ENCODE assay signal across 10 cellular contexts in the genomic region with DNA sequence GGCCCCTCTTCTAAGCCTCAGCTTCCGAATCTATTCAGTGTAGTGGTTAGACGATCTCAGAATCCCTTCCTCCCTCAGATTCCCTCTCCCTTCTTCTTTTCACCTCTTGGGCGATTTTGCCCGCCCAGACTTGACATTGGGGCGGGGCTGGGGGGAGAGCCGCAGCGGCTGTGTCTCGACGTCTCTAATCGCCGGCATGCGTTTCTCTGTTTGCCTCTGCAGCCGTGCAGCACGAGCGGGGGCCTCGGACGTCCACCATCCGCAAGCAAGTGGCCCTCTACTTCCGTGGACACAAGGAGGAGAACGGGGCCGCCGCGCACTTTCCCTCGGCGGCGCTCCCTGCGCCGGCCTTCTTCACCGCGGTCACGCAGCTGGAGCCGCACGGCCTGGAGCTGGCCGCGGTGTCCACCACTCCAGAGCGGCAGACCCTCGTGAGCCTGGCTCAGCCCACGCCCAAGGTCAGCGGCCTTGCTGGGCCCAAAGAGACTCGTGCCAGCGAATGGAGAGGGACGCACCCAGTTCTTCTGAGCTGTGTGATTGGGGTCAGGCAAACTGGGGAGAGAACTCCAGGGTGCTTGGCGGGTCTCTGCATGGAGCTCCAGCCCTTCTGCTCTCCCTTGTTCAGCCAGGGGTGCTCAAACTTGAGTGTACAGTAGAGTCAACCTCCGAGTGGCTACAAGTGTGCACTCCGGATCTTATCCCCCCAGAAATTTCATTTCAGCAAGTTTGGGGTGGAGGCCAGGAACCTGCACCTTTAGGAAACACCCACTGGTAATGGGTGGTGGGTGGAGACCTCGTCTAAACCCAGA. TPM values are rescaled to one million over a fixed set of nuclear protein-coding genes. Genes with fewer than 3 reads are reported as not detected.
DNase-seq lines count a peak whose midpoint lies in the region; ATAC-seq, FAIRE-seq and TF ChIP-seq lines count a peak whose summit lies in the region.
"Had no signal": no experiment of that assay in that cellular context is flagged by ENCODE, and none has a peak within 500 bp of the region (broad histone marks: within the 10 kb centered on the region; RNA-seq: fewer than 3 reads in every experiment).

No MANE protein-coding gene starts in this region.

- H3K27ac ChIP-seq in GM23338 (ENCODE audit: low read depth) (no peak overlapping the region), parathyroid adenoma (no peak overlapping the region)

- H3K4me3 Mint-ChIP-seq in GM23338, result peak overlapping the region; percentile 68
- H3K4me3 Mint-ChIP-seq in activated CD4-positive, alpha-beta memory T cell treated with anti-CD3 and anti-CD28 coated beads, Interleukin-2, amount 10 ng/mL, durations not matched to agents 7 days and 5 days, result peak overlapping the region; percentile 18

- H3K9me3 Mint-ChIP-seq in GM23338, result no peaks in the 10 kb centered on the region; the same call in 2 of the 3 replicates
- no peaks in the 10 kb centered on the region for H3K9me3 Mint-ChIP-seq in activated CD4-positive, alpha-beta memory T cell treated with anti-CD3 and anti-CD28 coated beads, Interleukin-2, amount 10 ng/mL, durations not matched to agents 7 days and 5 days

- H3K9me2 ChIP-seq in GM23338 (ENCODE audit: insufficient read depth), result no peaks in the 10 kb centered on the region

- no peak for TF ChIP-seq POLR2A in GM12892 (IDR thresholded peaks at IDR 0.05; ENCODE audit: low read depth, low read length)

- TF ChIP-seq CTCF in GM23338 (conservative IDR thresholded peaks at IDR 0.05; ENCODE audit: low read depth in 2 of 2), result no peak
- no peak for TF ChIP-seq CTCF in parathyroid adenoma (IDR thresholded peaks at IDR 0.05)
- no peak for TF ChIP-seq CTCF in omental fat pad (IDR thresholded peaks at IDR 0.05)

- H3K27me3 Mint-ChIP-seq in GM23338 (ENCODE audit: insufficient read depth, low read depth, poor library complexity), result peaks cover 90% of the 10 kb centered on the region
- H3K27me3 Mint-ChIP-seq in activated CD4-positive, alpha-beta memory T cell treated with anti-CD3 and anti-CD28 coated beads, Interleukin-2, amount 10 ng/mL, durations not matched to agents 7 days and 5 days, result peaks cover 78% of the 10 kb centered on the region

- peak; percentile 59 for DNase-seq in GM23338 (ENCODE audit: low spot score)
- no peak for DNase-seq in activated CD4-positive, alpha-beta memory T cell treated with anti-CD3 and anti-CD28 coated beads, Interleukin-2, amount 10 ng/mL, durations not matched to agents 7 days and 5 days
- DNase-seq in occipital lobe (lab: John Stamatoyannopoulos, UW), result no peak
- DNase-seq in omental fat pad (ENCODE audit: low spot score), result no peak
- DNase-seq in GM12892 (ENCODE audit: insufficient read length), result no peak
- DNase-seq: dermis blood vessel endothelial cell, SIG-M5 had no signal

- H3K27me3 ChIP-seq in GM23338 (ENCODE audit: insufficient read depth) (peaks cover 86% of the 10 kb centered on the region), iPS-15b (ENCODE audit: control insufficient read depth, insufficient read depth, low read length) (peaks cover 76% of the 10 kb centered on the region), parathyroid adenoma (ENCODE audit: control insufficient read depth, insufficient read depth, low read length) (no peaks in the 10 kb centered on the region)

- H3K79me2 ChIP-seq in GM23338 (replicated peaks; ENCODE audit: insufficient read depth) (no peaks in the 10 kb centered on the region), parathyroid adenoma (no peaks in the 10 kb centered on the region)

- peaks cover 38% of the 10 kb centered on the region for H3F3A ChIP-seq in GM23338 (replicated peaks; ENCODE audit: low read depth)

- peaks cover 65% of the 10 kb centered on the region for H3K4me1 ChIP-seq in GM23338 (ENCODE audit: insufficient read depth)
- H3K4me1 ChIP-seq in iPS-15b (ENCODE audit: control insufficient read depth, insufficient read depth, low read length), result peaks cover 22% of the 10 kb centered on the region
- no peaks in the 10 kb centered on the region for H3K4me1 ChIP-seq in parathyroid adenoma

- H3K9ac ChIP-seq in iPS-15b (ENCODE audit: low read depth, low read length) (no peak overlapping the region), parathyroid adenoma (no peak overlapping the region)

- no peaks in the 10 kb centered on the region for H3K36me3 ChIP-seq in GM23338 (ENCODE audit: insufficient read depth)
- no peaks in the 10 kb centered on the region for H3K36me3 ChIP-seq in iPS-15b (ENCODE audit: control insufficient read depth, insufficient read depth, low read length)
- no peaks in the 10 kb centered on the region for H3K36me3 ChIP-seq in parathyroid adenoma (ENCODE audit: control insufficient read depth, insufficient read depth, low read length)

- H3K4me3 ChIP-seq in GM23338 (peak overlapping the region; percentile 53), iPS-15b (ENCODE audit: low read depth, low read length) (peak overlapping the region; percentile 52), parathyroid adenoma (ENCODE audit: low read depth, low read length) (no peak overlapping the region)

- POLR2A ChIA-PET in activated CD4-positive, alpha-beta memory T cell treated with anti-CD3 and anti-CD28 coated beads, Interleukin-2, amount 10 ng/mL, durations not matched to agents 7 days and 5 days (lab: Charles Lee), result no interaction called here

- FAIRE-seq in GM12892 (lab: Jason Lieb, UNC), result no peak

- H2AFZ ChIP-seq in GM23338 (peak overlapping the region; percentile 49; the same call in 1 of the 2 replicates), parathyroid adenoma (peak overlapping the region; percentile 16)

- H4K20me1 ChIP-seq in GM23338 (replicated peaks; ENCODE audit: insufficient read depth), result peaks cover 32% of the 10 kb centered on the region

- H3K4me1 Mint-ChIP-seq in GM23338, result peaks cover 53% of the 10 kb centered on the region
- peaks cover 15% of the 10 kb centered on the region for H3K4me1 Mint-ChIP-seq in activated CD4-positive, alpha-beta memory T cell treated with anti-CD3 and anti-CD28 coated beads, Interleukin-2, amount 10 ng/mL, durations not matched to agents 7 days and 5 days

- no peaks in the 10 kb centered on the region for H3K36me3 Mint-ChIP-seq in GM23338 (ENCODE audit: low read depth)
- H3K36me3 Mint-ChIP-seq in activated CD4-positive, alpha-beta memory T cell treated with anti-CD3 and anti-CD28 coated beads, Interleukin-2, amount 10 ng/mL, durations not matched to agents 7 days and 5 days (ENCODE audit: low read depth), result peaks cover 6% of the 10 kb centered on the region

- no peaks in the 10 kb centered on the region for H3K9me3 ChIP-seq in iPS-15b (ENCODE audit: control insufficient read depth, insufficient read depth, low read length)
- no peaks in the 10 kb centered on the region for H3K9me3 ChIP-seq in parathyroid adenoma (ENCODE audit: control insufficient read depth, low read length)

- CTCF ChIA-PET in activated CD4-positive, alpha-beta memory T cell treated with anti-CD3 and anti-CD28 coated beads, Interleukin-2, amount 10 ng/mL, durations not matched to agents 7 days and 5 days (lab: Charles Lee), result interaction anchor here (0.8 to 1.3 kb wide), 3 partner anchors 72 to 897 kb away, joined by 3 to 8 read pairs (median 3); no protein-coding TSS in a partner anchor

- H3K4me2 ChIP-seq in GM23338, result peak overlapping the region; percentile 86
- H3K4me2 ChIP-seq in parathyroid adenoma (ENCODE audit: low read length), result no peak overlapping the region

- no peak overlapping the region for H3K27ac Mint-ChIP-seq in GM23338
- no peak overlapping the region for H3K27ac Mint-ChIP-seq in activated CD4-positive, alpha-beta memory T cell treated with anti-CD3 and anti-CD28 coated beads, Interleukin-2, amount 10 ng/mL, durations not matched to agents 7 days and 5 days

- ATAC-seq in GM23338 (peak; percentile 6), HG03175 (IDR thresholded peaks at IDR 0.05; ENCODE audit: unreplicated experiment) (no peak), omental fat pad (ENCODE audit: low FRiP score) (no peak)

TF ChIP-seq in GM23338, 12 proteins besides CTCF, POLR2A, EP300 and RAD21:
- TF ChIP-seq, protein P1, sequence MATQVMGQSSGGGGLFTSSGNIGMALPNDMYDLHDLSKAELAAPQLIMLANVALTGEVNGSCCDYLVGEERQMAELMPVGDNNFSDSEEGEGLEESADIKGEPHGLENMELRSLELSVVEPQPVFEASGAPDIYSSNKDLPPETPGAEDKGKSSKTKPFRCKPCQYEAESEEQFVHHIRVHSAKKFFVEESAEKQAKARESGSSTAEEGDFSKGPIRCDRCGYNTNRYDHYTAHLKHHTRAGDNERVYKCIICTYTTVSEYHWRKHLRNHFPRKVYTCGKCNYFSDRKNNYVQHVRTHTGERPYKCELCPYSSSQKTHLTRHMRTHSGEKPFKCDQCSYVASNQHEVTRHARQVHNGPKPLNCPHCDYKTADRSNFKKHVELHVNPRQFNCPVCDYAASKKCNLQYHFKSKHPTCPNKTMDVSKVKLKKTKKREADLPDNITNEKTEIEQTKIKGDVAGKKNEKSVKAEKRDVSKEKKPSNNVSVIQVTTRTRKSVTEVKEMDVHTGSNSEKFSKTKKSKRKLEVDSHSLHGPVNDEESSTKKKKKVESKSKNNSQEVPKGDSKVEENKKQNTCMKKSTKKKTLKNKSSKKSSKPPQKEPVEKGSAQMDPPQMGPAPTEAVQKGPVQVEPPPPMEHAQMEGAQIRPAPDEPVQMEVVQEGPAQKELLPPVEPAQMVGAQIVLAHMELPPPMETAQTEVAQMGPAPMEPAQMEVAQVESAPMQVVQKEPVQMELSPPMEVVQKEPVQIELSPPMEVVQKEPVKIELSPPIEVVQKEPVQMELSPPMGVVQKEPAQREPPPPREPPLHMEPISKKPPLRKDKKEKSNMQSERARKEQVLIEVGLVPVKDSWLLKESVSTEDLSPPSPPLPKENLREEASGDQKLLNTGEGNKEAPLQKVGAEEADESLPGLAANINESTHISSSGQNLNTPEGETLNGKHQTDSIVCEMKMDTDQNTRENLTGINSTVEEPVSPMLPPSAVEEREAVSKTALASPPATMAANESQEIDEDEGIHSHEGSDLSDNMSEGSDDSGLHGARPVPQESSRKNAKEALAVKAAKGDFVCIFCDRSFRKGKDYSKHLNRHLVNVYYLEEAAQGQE (IDR thresholded peaks at IDR 0.05; ENCODE audit: unreplicated experiment), result no peak
- TF ChIP-seq EZH2 (IDR thresholded peaks at IDR 0.05; ENCODE audit: low read depth, unreplicated experiment), result peak; percentile 66
- no peak for TF ChIP-seq ZNF331 (CRISPR knock-in tag; IDR thresholded peaks at IDR 0.05; ENCODE audit: low read depth)
- no peak for TF ChIP-seq CREB1 (CRISPR knock-in tag; IDR thresholded peaks at IDR 0.05; ENCODE audit: low read depth)
- TF ChIP-seq EZH2phosphoT487 (IDR thresholded peaks at IDR 0.05; ENCODE audit: unreplicated experiment), result peak; percentile 67

RNA-seq across cellular contexts. Expression of a gene that starts 10.7 kb away (rescaled TPM):
- total RNA-seq in GM23338 (2014; rRNA removed; shearing (Covaris generic)), result not detected in 2 replicates
- polyA plus RNA-seq in GM23338 (2016; fragmentation: Nextera tagmentation; extraction: Ambion mirVana), result not detected in 2 replicates
- not detected for total RNA-seq in activated CD4-positive, alpha-beta memory T cell treated with anti-CD3 and anti-CD28 coated beads, Interleukin-2, amount 10 ng/mL, durations not matched to agents 7 days and 5 days
- total RNA-seq in occipital lobe (9.8 TPM), omental fat pad (not detected)
- not detected for polyA plus RNA-seq in GM12892 (2012; ENCODE audit: missing spikeins)
- total RNA-seq: dermis blood vessel endothelial cell had no signal

Comparison
In these comparisons a context has a peak if more than half of its experiments do, and no peak if none do; other contexts are left out.
1. RNA of a gene that starts 10.7 kb away (total RNA-seq): 9.8 TPM in occipital lobe (single experiment); not detected in GM23338, not detected in activated CD4-positive, alpha-beta memory T cell treated with anti-CD3 and anti-CD28 coated beads, Interleukin-2, amount 10 ng/mL, durations not matched to agents 7 days and 5 days and not detected in omental fat pad; every median in the first group is over 10 times any median in the second.